In the genomic region with DNA sequence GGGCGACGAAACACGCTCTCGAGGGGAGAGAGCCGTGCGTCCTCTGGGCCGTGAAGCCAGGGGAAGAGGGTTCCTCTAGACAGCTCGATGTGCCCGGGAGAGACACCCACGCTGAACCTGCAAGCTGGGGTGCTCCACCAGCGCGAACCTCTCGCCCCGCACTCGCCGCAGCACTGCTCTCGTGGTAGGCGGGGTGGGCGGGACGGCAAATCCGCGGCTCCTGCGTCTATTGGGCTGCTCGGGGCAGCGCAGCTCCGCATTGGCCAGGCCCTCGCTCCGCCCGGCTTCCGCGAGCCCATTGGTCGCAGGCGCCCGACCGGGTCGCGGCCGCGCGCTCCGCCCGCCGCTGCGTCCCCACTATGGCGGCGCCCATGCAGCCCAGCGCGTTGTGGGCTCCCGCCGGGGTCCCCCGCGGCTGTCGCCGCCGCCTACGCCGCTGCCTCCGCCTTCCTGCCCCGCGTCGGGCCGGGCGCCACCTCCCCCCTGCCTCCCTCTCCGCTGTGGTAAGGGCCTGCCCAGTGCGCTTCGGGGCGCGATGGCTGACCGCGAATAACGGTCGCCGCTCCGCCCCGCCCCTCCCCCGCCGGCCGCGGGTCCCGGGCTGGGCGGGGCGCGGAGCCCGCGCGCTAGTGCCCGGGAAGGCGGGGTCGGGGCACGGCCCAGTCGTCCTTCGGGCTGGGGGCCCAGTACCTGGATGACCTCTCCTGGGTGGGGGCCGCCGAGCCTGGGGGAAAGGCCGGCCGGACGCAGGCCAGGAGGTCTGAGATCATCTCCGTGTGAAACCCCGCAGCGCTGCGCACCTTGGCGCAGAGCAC, we compare ENCODE assay signal across 8 cellular contexts. TPM values are rescaled to one million over a fixed set of nuclear protein-coding genes. Genes with fewer than 3 reads are reported as not detected.
DNase-seq lines count a peak whose midpoint lies in the region; ATAC-seq and TF ChIP-seq lines count a peak whose summit lies in the region.

A gene with protein sequence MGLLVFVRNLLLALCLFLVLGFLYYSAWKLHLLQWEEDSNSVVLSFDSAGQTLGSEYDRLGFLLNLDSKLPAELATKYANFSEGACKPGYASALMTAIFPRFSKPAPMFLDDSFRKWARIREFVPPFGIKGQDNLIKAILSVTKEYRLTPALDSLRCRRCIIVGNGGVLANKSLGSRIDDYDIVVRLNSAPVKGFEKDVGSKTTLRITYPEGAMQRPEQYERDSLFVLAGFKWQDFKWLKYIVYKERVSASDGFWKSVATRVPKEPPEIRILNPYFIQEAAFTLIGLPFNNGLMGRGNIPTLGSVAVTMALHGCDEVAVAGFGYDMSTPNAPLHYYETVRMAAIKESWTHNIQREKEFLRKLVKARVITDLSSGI (plus strand): TSS at position 346 of the 815 bp plus-strand sequence. CDS start 28,727 bp downstream, outside the sequence.

- intact Hi-C loops in left ventricle myocardium superior (cut with micrococcal nuclease) (no loop called here), psoas muscle (cut with DNase I) (loop anchor here in 1 of 2 donors (5.0 kb wide), 1 partner anchor 35 kb away; no protein-coding TSS in a partner anchor)

- no peaks in the 10 kb centered on the region for H3K9me3 ChIP-seq in psoas muscle

- TF ChIP-seq CTCF in psoas muscle (IDR thresholded peaks at IDR 0.05): no peak

- H3K4me3 Mint-ChIP-seq in T-helper 1 cell treated with Interleukin-12 subunit alpha and Interleukin-12 subunit beta and Interleukin-4 antibody, amounts not matched to agents 30 μg/mL and 1 μg/mL, for 36 hours: peak within 1 kb of the TSS; percentile 86

- H3K9me3 Mint-ChIP-seq in T-helper 1 cell treated with Interleukin-12 subunit alpha and Interleukin-12 subunit beta and Interleukin-4 antibody, amounts not matched to agents 30 μg/mL and 1 μg/mL, for 36 hours: no peaks in the 10 kb centered on the region

- peak; percentile 96 for TF ChIP-seq POLR2A in GM15510 (IDR thresholded peaks at IDR 0.05; ENCODE audit: borderline replicate concordance, extremely low read depth, insufficient read length)

- peaks cover 34% of the 10 kb centered on the region for H3K4me1 ChIP-seq in psoas muscle
- H3K4me1 ChIP-seq in urinary bladder (ENCODE audit: insufficient read depth): no peaks in the 10 kb centered on the region

- peaks cover 12 to 43% of the 10 kb centered on the region in 2 donors for H3K36me3 ChIP-seq in psoas muscle (ENCODE audit: insufficient read depth in 1 of 2, low read depth in 1 of 2)
- H3K36me3 ChIP-seq in urinary bladder (ENCODE audit: insufficient read depth): peaks cover 3% of the 10 kb centered on the region

- ATAC-seq in HG02870 (IDR thresholded peaks at IDR 0.05; ENCODE audit: unreplicated experiment) (peak; percentile 86), left ventricle myocardium superior (peak; percentile 97), psoas muscle (peak; percentile 93 to 96 (median 94))

- H3K27me3 Mint-ChIP-seq in T-helper 1 cell treated with Interleukin-12 subunit alpha and Interleukin-12 subunit beta and Interleukin-4 antibody, amounts not matched to agents 30 μg/mL and 1 μg/mL, for 36 hours (ENCODE audit: low read depth): no peaks in the 10 kb centered on the region

- H3K4me3 ChIP-seq in psoas muscle (peak within 1 kb of the TSS; percentile 96), urinary bladder (ENCODE audit: low read depth, low read length) (peak within 1 kb of the TSS; percentile 94)

- H3K36me3 Mint-ChIP-seq in T-helper 1 cell treated with Interleukin-12 subunit alpha and Interleukin-12 subunit beta and Interleukin-4 antibody, amounts not matched to agents 30 μg/mL and 1 μg/mL, for 36 hours (ENCODE audit: low read depth): peaks cover 23% of the 10 kb centered on the region

- DNase-seq in NCI-H1694 treated with DMSO at 0.1 percent for 48 hours (lab: John Stamatoyannopoulos, UW) (peak; percentile 80), amniotic stem cell (lab: John Stamatoyannopoulos, UW) (peak; percentile 82), left ventricle myocardium superior (peak; percentile 96), psoas muscle (peak; percentile 95 to 96)

- peaks cover 32% of the 10 kb centered on the region for H3K4me1 Mint-ChIP-seq in T-helper 1 cell treated with Interleukin-12 subunit alpha and Interleukin-12 subunit beta and Interleukin-4 antibody, amounts not matched to agents 30 μg/mL and 1 μg/mL, for 36 hours (ENCODE audit: low read depth)

- H3K27ac Mint-ChIP-seq in T-helper 1 cell treated with Interleukin-12 subunit alpha and Interleukin-12 subunit beta and Interleukin-4 antibody, amounts not matched to agents 30 μg/mL and 1 μg/mL, for 36 hours: peak within 1 kb of the TSS; percentile 82

- WGBS in psoas muscle, 3 donors: 0 to 1% (median 0%) methylated on average over 58 to 102 of the region's 102 CpGs
- WGBS in urinary bladder: under 1% methylated on average over 102 of the region's 102 CpGs

- H3K27ac ChIP-seq in psoas muscle (peak within 1 kb of the TSS; percentile 97), urinary bladder (ENCODE audit: low read depth) (peak within 1 kb of the TSS; percentile 63)

- H3K27me3 ChIP-seq in psoas muscle (ENCODE audit: insufficient read depth in 3 of 3, low read length in 2 of 3): no peaks in the 10 kb centered on the region

RNA-seq across cellular contexts. Expression of the gene that starts here (rescaled TPM):
- total RNA-seq in left ventricle myocardium superior (24.7 TPM), psoas muscle (10 to 100 TPM; 34.7 to 53.2 (median 45.0) TPM), urinary bladder (27.2 TPM)
- polyA plus RNA-seq in psoas muscle (10 to 100 TPM; 22.2 to 49.0 (median 44.5) TPM), urinary bladder (25.4 TPM)

Comparison
In these comparisons a context has a peak if more than half of its experiments do, and no peak if none do; other contexts are left out.
1. Peak in every context shown above with its lines: DNase-seq, ATAC-seq, H3K4me3 ChIP-seq and H3K27ac ChIP-seq.